ENCODE assay signal across 14 cellular contexts in the genomic region with DNA sequence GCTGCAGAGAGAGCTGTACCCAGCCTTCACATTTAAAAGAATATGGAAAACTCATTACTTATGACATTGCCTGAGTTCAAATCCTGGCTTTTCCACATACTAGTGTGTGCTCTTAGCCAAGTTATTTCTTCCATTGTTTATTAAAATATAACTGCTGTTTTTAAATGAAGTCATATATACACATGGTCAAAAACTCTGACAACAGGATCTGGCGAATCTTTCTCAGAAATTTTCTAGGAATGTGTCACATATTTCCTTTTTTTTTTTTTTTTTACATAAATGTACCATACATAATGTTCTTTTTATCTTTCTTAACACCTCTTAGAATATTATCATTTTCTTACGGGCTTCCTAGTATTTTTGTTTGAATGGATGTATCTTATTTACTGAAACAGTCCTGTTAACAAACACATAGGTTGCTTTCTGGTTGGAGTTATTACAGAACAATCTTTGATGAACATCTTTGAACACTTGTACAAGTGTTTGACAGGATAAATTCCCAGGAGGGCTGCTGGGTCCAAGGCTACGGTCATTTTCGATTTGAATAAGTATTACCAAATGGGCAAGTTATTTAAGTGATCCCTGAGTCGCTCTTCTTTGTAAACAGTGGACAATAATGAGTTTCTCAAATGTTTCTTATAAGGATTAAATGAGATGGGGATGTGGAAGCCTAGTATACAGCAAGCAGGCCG. TPM values are rescaled to one million over a fixed set of nuclear protein-coding genes. Genes with fewer than 3 reads are reported as not detected.
DNase-seq lines count a peak whose midpoint lies in the region; ATAC-seq and TF ChIP-seq lines count a peak whose summit lies in the region.
"Had no signal": no experiment of that assay in that cellular context is flagged by ENCODE, and none has a peak within 500 bp of the region (broad histone marks: within the 10 kb centered on the region; RNA-seq: fewer than 3 reads in every experiment).

No MANE protein-coding gene starts in this region.

- H3K27me3 Mint-ChIP-seq in activated CD4-positive, alpha-beta T cell treated with anti-CD3 and anti-CD28 coated beads for 36 hours, result peaks cover 11% of the 10 kb centered on the region
- H3K27me3 Mint-ChIP-seq in central memory CD8-positive, alpha-beta T cell, result peaks cover 31% of the 10 kb centered on the region
- H3K27me3 Mint-ChIP-seq in neural crest cell (ENCODE audit: low read depth), result peaks cover 18% of the 10 kb centered on the region

- intact Hi-C loops in activated CD4-positive, alpha-beta T cell treated with anti-CD3 and anti-CD28 coated beads for 36 hours (cut with DNase I, micrococcal nuclease), result loop anchor here in 1 of 2 experiments (2.0 to 5.0 kb wide), 4 partner anchors 159 to 826 kb away; partner anchors contain the start of genes SYNJ2 and ZDHHC14

- H3K4me1 Mint-ChIP-seq in activated CD4-positive, alpha-beta T cell treated with anti-CD3 and anti-CD28 coated beads for 36 hours, result peaks cover 49% of the 10 kb centered on the region
- H3K4me1 Mint-ChIP-seq in central memory CD8-positive, alpha-beta T cell, result peaks cover 18% of the 10 kb centered on the region
- H3K4me1 Mint-ChIP-seq in neural crest cell, result peaks cover 29% of the 10 kb centered on the region

- H3K9me3 Mint-ChIP-seq in activated CD4-positive, alpha-beta T cell treated with anti-CD3 and anti-CD28 coated beads for 36 hours (ENCODE audit: low read depth), result peaks cover 2% of the 10 kb centered on the region
- no peaks in the 10 kb centered on the region for H3K9me3 Mint-ChIP-seq in central memory CD8-positive, alpha-beta T cell
- H3K9me3 Mint-ChIP-seq in neural crest cell, result no peaks in the 10 kb centered on the region

- in situ Hi-C loops in KBM-7 (cut with MboI; ENCODE audit: low pct_unique_long_range_greater_than_20kb, low sequenced_read_pairs) (no loop called here), GM13976 (cut with MboI; ENCODE audit: low sequenced_read_pairs, unreplicated experiment) (no loop called here)

- ATAC-seq in activated CD4-positive, alpha-beta T cell treated with anti-CD3 and anti-CD28 coated beads for 36 hours, result no peak
- no peak for ATAC-seq in central memory CD8-positive, alpha-beta T cell (replicated peaks; ENCODE audit: extremely low read depth, poor library complexity, severe bottlenecking)
- ATAC-seq: upper lobe of right lung had no signal

- peak overlapping the region; percentile 66 for H3K4me3 Mint-ChIP-seq in activated CD4-positive, alpha-beta T cell treated with anti-CD3 and anti-CD28 coated beads for 36 hours
- peak overlapping the region; percentile 77 for H3K4me3 Mint-ChIP-seq in central memory CD8-positive, alpha-beta T cell
- peak overlapping the region; percentile 87 for H3K4me3 Mint-ChIP-seq in neural crest cell

- TF ChIP-seq CTCF in neural crest cell (conservative IDR thresholded peaks at IDR 0.05) (no peak), GM13976 (IDR thresholded peaks at IDR 0.05; ENCODE audit: borderline replicate concordance, control extremely low read depth, extremely low read depth, insufficient read depth, missing control alignments) (no peak)

- CTCF ChIA-PET in activated CD4-positive, alpha-beta T cell treated with anti-CD3 and anti-CD28 coated beads for 36 hours (lab: Charles Lee), result interaction anchor here (0.7 to 1.4 kb wide), 3 partner anchors 18 to 67 kb away, joined by 3 to 4 read pairs (median 3); no protein-coding TSS in a partner anchor

- peaks cover 21% of the 10 kb centered on the region for H3K36me3 Mint-ChIP-seq in activated CD4-positive, alpha-beta T cell treated with anti-CD3 and anti-CD28 coated beads for 36 hours (ENCODE audit: low read depth)
- H3K36me3 Mint-ChIP-seq in central memory CD8-positive, alpha-beta T cell (ENCODE audit: insufficient read depth), result peaks cover 7% of the 10 kb centered on the region
- no peaks in the 10 kb centered on the region for H3K36me3 Mint-ChIP-seq in neural crest cell (ENCODE audit: low read depth)

- POLR2A ChIA-PET in activated CD4-positive, alpha-beta T cell treated with anti-CD3 and anti-CD28 coated beads for 36 hours (lab: Charles Lee), result interaction anchor here (1.0 kb wide), 1 partner anchor 52 kb away, joined by 4 read pairs; no protein-coding TSS in a partner anchor

- peak overlapping the region; percentile 61 for H3K27ac Mint-ChIP-seq in activated CD4-positive, alpha-beta T cell treated with anti-CD3 and anti-CD28 coated beads for 36 hours
- no peak overlapping the region for H3K27ac Mint-ChIP-seq in central memory CD8-positive, alpha-beta T cell (ENCODE audit: low read depth)
- H3K27ac Mint-ChIP-seq in neural crest cell (ENCODE audit: unreplicated experiment), result no peak overlapping the region

- DNase-seq in activated CD4-positive, alpha-beta T cell treated with anti-CD3 and anti-CD28 coated beads for 36 hours, result no peak
- no peak for DNase-seq in activated CD4-positive, alpha-beta T cell treated with anti-CD3 and anti-CD28 coated beads for 48 hours
- DNase-seq in HCEC 1CT, result peak; percentile 52
- no peak for DNase-seq in central memory CD8-positive, alpha-beta T cell (ENCODE audit: low spot score in 2 of 2)
- DNase-seq in neural crest cell (ENCODE audit: low read depth, low spot score), result no peak
- no peak for DNase-seq in SW 1271 (lab: John Stamatoyannopoulos, UW)
- no peak for DNase-seq in KBM-7
- DNase-seq in GM13976 (ENCODE audit: low spot score), result no peak
- DNase-seq: foreskin melanocyte, Karpas-422, kidney, NCI-H2081, SIG-M5, upper lobe of right lung had no signal

RNA-seq across cellular contexts. Expression of gene SNX9, which starts 1.6 kb away (rescaled TPM):
- total RNA-seq in activated CD4-positive, alpha-beta T cell treated with anti-CD3 and anti-CD28 coated beads for 36 hours, result 10 to 100 TPM; 39.4 to 43.3 TPM
- total RNA-seq in neural crest cell, result 18.1 and 19.1 TPM in 2 replicates
